ENCODE assay signal across 26 cellular contexts in genomic region chr20:24411452-24412216, GRCh38. TPM values are rescaled to one million over a fixed set of nuclear protein-coding genes. Genes with fewer than 3 reads are reported as not detected.
"Had no signal": no experiment of that assay in that cellular context is flagged by ENCODE, and none has a peak within 500 bp of the region (broad histone marks: within the 10 kb centered on the region; RNA-seq: fewer than 3 reads in every experiment).

No MANE protein-coding gene starts in this region.

- H3K4me2 ChIP-seq: hepatocyte had no signal

- H3K4me1 ChIP-seq: foreskin keratinocyte, gastroesophageal sphincter, right lobe of liver, suprapubic skin had no signal

- H3K27me3 Mint-ChIP-seq: stimulated activated naive CD8-positive, alpha-beta T cell treated with anti-CD3 and anti-CD28 coated beads, Interleukin-15, amount 100 ng/mL, for 72 hours had no signal

- H3K27ac ChIP-seq: foreskin keratinocyte, gastroesophageal sphincter, heart left ventricle, hepatocyte, neutrophil, parathyroid adenoma, right lobe of liver, suprapubic skin, tibial nerve, upper lobe of left lung had no signal

- H3K36me3 ChIP-seq: gastroesophageal sphincter, heart left ventricle, neutrophil, right lobe of liver, suprapubic skin, tibial nerve, upper lobe of left lung had no signal

- H3K27me3 ChIP-seq: foreskin keratinocyte, hepatocyte, neutrophil, right lobe of liver, suprapubic skin, tibial nerve, upper lobe of left lung had no signal

- H3K4me3 Mint-ChIP-seq: effector memory CD8-positive, alpha-beta T cell; memory B cell; natural killer cell; stimulated activated naive CD8-positive, alpha-beta T cell treated with anti-CD3 and anti-CD28 coated beads, Interleukin-15, amount 100 ng/mL, for 72 hours had no signal

- H3K4me1 Mint-ChIP-seq: memory B cell had no signal

- H3K9me3 ChIP-seq: neutrophil, right lobe of liver had no signal

- DNase-seq: cortex of kidney; effector memory CD8-positive, alpha-beta T cell; foreskin keratinocyte; heart left ventricle; kidney; natural killer cell; right lobe of liver; small intestine; stimulated activated CD4-positive, alpha-beta T cell treated with anti-CD3 and anti-CD28 coated beads, Interleukin-15, amount 100 ng/mL, for 24 hours; stimulated activated CD4-positive, alpha-beta T cell treated with anti-CD3 and anti-CD28 coated beads, Interleukin-2, amount 100 ng/mL, for 48 hours; stimulated activated CD8-positive, alpha-beta memory T cell treated with anti-CD3 and anti-CD28 coated beads, Interleukin-4, amount 100 ng/mL, for 48 hours; stimulated activated naive CD4-positive, alpha-beta T cell; stimulated activated naive CD8-positive, alpha-beta T cell treated with anti-CD3 and anti-CD28 coated beads, Interleukin-15, amount 100 ng/mL, for 72 hours had no signal

- H3K9ac ChIP-seq: parathyroid adenoma had no signal

- H3K4me3 ChIP-seq: gastroesophageal sphincter, heart left ventricle, hepatocyte, lung, right lobe of liver, suprapubic skin, tibial nerve, upper lobe of left lung had no signal

- H3K27ac Mint-ChIP-seq: effector memory CD8-positive, alpha-beta T cell; memory B cell; natural killer cell; progenitor cell of endocrine pancreas; stimulated activated naive CD8-positive, alpha-beta T cell treated with anti-CD3 and anti-CD28 coated beads, Interleukin-15, amount 100 ng/mL, for 72 hours had no signal

- H3K36me3 Mint-ChIP-seq: memory B cell had no signal

- H2AFZ ChIP-seq: hepatocyte, parathyroid adenoma had no signal

RNA-seq across cellular contexts. Expression of gene SYNDIG1, which starts 57.8 kb away (rescaled TPM):
- total RNA-seq: dermis microvascular lymphatic vessel endothelial cell, foreskin keratinocyte, left lobe of liver, mononuclear cell, natural killer cell, right lobe of liver, suprapubic skin had no signal
- polyA plus RNA-seq: foreskin keratinocyte had no signal
